10 cellular contexts compared by ENCODE assay signal in genomic region chrX:46461653-46462191, GRCh38.
DNase-seq lines count a peak whose midpoint lies in the region; ATAC-seq, FAIRE-seq and TF ChIP-seq lines count a peak whose summit lies in the region.
"Had no signal": no experiment of that assay in that cellular context is flagged by ENCODE, and none has a peak within 500 bp of the region (broad histone marks: within the 10 kb centered on the region; RNA-seq: fewer than 3 reads in every experiment).

No MANE protein-coding gene starts in this region.

- H3K9me3 ChIP-seq in HepG2 (ENCODE audit: low read length): no peaks in the 10 kb centered on the region
- H3K9me3 ChIP-seq: thoracic aorta had no signal

- H3K79me2 ChIP-seq in HepG2 (ENCODE audit: insufficient read depth, low read length): no peaks in the 10 kb centered on the region

- DNase-seq in HepG2 (ENCODE audit: low spot score) (no peak), hypothalamus (lab: John Stamatoyannopoulos, UW) (no peak), COLO829 (ENCODE audit: low spot score) (no peak), SW 1271 (lab: John Stamatoyannopoulos, UW) (no peak)
- DNase-seq in stimulated activated CD4-positive, alpha-beta T cell treated with anti-CD3 and anti-CD28 coated beads, Interleukin-2, amount 100 ng/mL, for 24 hours: no peak
- DNase-seq: foreskin fibroblast had no signal

- WGBS in HepG2 (ENCODE audit: low lambda C conversion rate): 93% methylated on average over 2 of the region's 2 CpGs

- BruUV-seq in HepG2 (replicated peaks; lab: Mats Ljungman, UMichigan): no TSS peak

- H3K4me1 ChIP-seq in HepG2 (ENCODE audit: insufficient read depth, low read length): peaks cover 17% of the 10 kb centered on the region; the same call in 1 of the 2 replicates

- TF ChIP-seq RAD21 in HepG2 (CRISPR knock-in tag; IDR thresholded peaks at IDR 0.05): no peak

- POLR2A ChIA-PET in HepG2 (lab: Yijun Ruan, JAX): no interaction called here

- intact Hi-C loops in HepG2 (cut with micrococcal nuclease; ENCODE audit: unreplicated experiment): no loop called here

- ATAC-seq in GM18520 (IDR thresholded peaks at IDR 0.05; ENCODE audit: unreplicated experiment) (peak; percentile 72), GM21529 (IDR thresholded peaks at IDR 0.05; ENCODE audit: unreplicated experiment) (peak; percentile 97), HG03469 (IDR thresholded peaks at IDR 0.05; ENCODE audit: unreplicated experiment) (peak; percentile 93), HepG2 (peak; percentile 51; the same call in 2 of the 3 replicates)

- peak; percentile 68 for FAIRE-seq in HepG2 (lab: Jason Lieb, UNC)

- CTCF ChIA-PET in HepG2 (lab: Yijun Ruan, JAX; ENCODE audit: low intra/inter-chr PET ratio, low total read pairs): no interaction called here

- no peak for TF ChIP-seq EP300 in HepG2 (IDR thresholded peaks at IDR 0.05; ENCODE audit: low read depth in 2 of 2, low read length in 2 of 2)
- no peak for TF ChIP-seq EP300 in HepG2 (CRISPR knock-in tag; IDR thresholded peaks at IDR 0.05; ENCODE audit: borderline replicate concordance)

- in situ Hi-C loops in HepG2 (cut with HindIII; ENCODE audit: extremely low pct_ligation_motif_present, low pct_unique_long_range_greater_than_20kb): no loop called here

- no peak for TF ChIP-seq CTCF in HepG2 (CRISPR knock-in tag; IDR thresholded peaks at IDR 0.05)

- no peak overlapping the region for H2AFZ ChIP-seq in HepG2 (ENCODE audit: low read length)

- no peak for TF ChIP-seq POLR2A in HepG2 (IDR thresholded peaks at IDR 0.05; ENCODE audit: insufficient read depth in 1 of 2, low read depth in 2 of 2, low read length in 2 of 2)

- H3K4me3 ChIP-seq in HepG2 (replicated peaks in 1 of 3; ENCODE audit: insufficient read depth in 1 of 3, low read depth in 2 of 3, low read length in 3 of 3): no peak overlapping the region
- H3K4me3 ChIP-seq: thoracic aorta had no signal

- no peak overlapping the region for H3K4me2 ChIP-seq in HepG2 (ENCODE audit: low read depth, low read length)

- H3K27me3 ChIP-seq in HepG2 (ENCODE audit: control insufficient read depth in 1 of 2, insufficient read depth in 2 of 2, low read length in 2 of 2): no peaks in the 10 kb centered on the region

- no peaks in the 10 kb centered on the region for H4K20me1 ChIP-seq in HepG2 (ENCODE audit: insufficient read depth, low read length)

- H3K9ac ChIP-seq in HepG2 (ENCODE audit: insufficient read depth, low read depth, low read length): no peak overlapping the region

- H3K36me3 ChIP-seq in HepG2 (replicated peaks in 1 of 2; ENCODE audit: control insufficient read depth in 1 of 2, insufficient read depth in 2 of 2, low read length in 2 of 2): peaks cover 4 to 8% of the 10 kb centered on the region in 2 experiments; a peak in 4 of 5 replicates

- no peak overlapping the region for H3K27ac ChIP-seq in HepG2 (ENCODE audit: extremely low read length, insufficient read depth, low read length)
- H3K27ac ChIP-seq: thoracic aorta had no signal

TF ChIP-seq in HepG2, 621 proteins besides CTCF, POLR2A, EP300 and RAD21:
- TF ChIP-seq CREM (IDR thresholded peaks at IDR 0.05): no peak
- TF ChIP-seq CREM (CRISPR knock-in tag; IDR thresholded peaks at IDR 0.05): no peak
- TF ChIP-seq REPIN1 (CRISPR knock-in tag; IDR thresholded peaks at IDR 0.05; ENCODE audit: borderline replicate concordance, low read depth): no peak
- TF ChIP-seq DNMT3B (CRISPR knock-in tag; conservative IDR thresholded peaks at IDR 0.05): no peak
- TF ChIP-seq SYNCRIP (IDR thresholded peaks at IDR 0.05; ENCODE audit: insufficient read depth, low read depth, low read length): no peak
- no peak for TF ChIP-seq ZNF101 (CRISPR knock-in tag; IDR thresholded peaks at IDR 0.05; ENCODE audit: borderline replicate concordance, low read depth)
